Comparison of ENCODE assay signal across 10 cellular contexts in the genomic region with DNA sequence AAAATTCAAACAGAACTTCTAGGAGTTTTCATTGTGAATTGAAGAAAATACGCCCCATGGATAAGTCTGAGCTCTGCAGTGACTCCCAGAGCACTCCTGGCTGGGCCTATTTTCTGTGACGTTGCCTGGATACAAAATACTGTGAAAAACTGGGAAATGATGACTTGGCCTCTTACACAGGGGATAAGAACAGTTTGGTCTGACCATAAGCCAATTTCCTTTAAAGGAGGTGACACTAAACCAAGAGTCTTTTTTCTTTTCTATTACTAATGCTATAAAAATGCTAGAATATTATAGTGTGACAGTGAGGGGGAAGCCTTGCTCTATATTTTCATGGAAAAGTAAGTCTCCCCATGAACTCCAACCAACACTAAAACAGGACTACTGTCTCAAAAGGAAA. TPM values are rescaled to one million over a fixed set of nuclear protein-coding genes. Genes with fewer than 3 reads are reported as not detected.
DNase-seq lines count a peak whose midpoint lies in the region; ATAC-seq, FAIRE-seq and TF ChIP-seq lines count a peak whose summit lies in the region.
"Had no signal": no experiment of that assay in that cellular context is flagged by ENCODE, and none has a peak within 500 bp of the region (broad histone marks: within the 10 kb centered on the region; RNA-seq: fewer than 3 reads in every experiment).

No MANE protein-coding gene starts in this region.

- TF ChIP-seq CTCF in fibroblast of villous mesenchyme (IDR thresholded peaks at IDR 0.05; ENCODE audit: insufficient read depth, low read depth, low read length) (no peak), pancreas (IDR thresholded peaks at IDR 0.05) (no peak)

- H3K4me1 ChIP-seq in pancreas: peaks cover 0 to 3% (median 0%) of the 10 kb centered on the region in 3 donors

- H3K36me3 ChIP-seq in pancreas: no peaks in the 10 kb centered on the region

- H3K4me3 ChIP-seq in fibroblast of villous mesenchyme (ENCODE audit: low read depth, low read length) (peak overlapping the region; percentile 9), pancreas (no peak overlapping the region)

- H3K27me3 ChIP-seq in pancreas: no peaks in the 10 kb centered on the region

- intact Hi-C loops in pancreas (cut with DNase I): no loop called here

- in situ Hi-C loops in Caki2 (cut with HindIII; ENCODE audit: low pct_unique_long_range_greater_than_20kb, low sequenced_read_pairs): no loop called here

- DNase-seq in Caki2 (ENCODE audit: low read depth) (peak; percentile 77), fibroblast of villous mesenchyme (ENCODE audit: low read depth) (peak; percentile 93), pancreas (no peak), SIG-M5 treated with dmso at 0.1 percent for 504 hours (lab: John Stamatoyannopoulos, UW; ENCODE audit: unreplicated experiment) (no peak), NCI-H2029 (lab: John Stamatoyannopoulos, UW) (no peak), OCI-M2 (lab: John Stamatoyannopoulos, UW; ENCODE audit: unreplicated experiment) (no peak)
- DNase-seq: naive B cell, SHP77 had no signal

- 67 to 69% methylated on average over 2 of the region's 2 CpGs for WGBS in pancreas, 2 donors

- H3K27ac ChIP-seq in pancreas: peak overlapping the region; percentile 67 to 91 (median 82)

- H3K9me3 ChIP-seq in pancreas: no peaks in the 10 kb centered on the region

- FAIRE-seq in pancreas (lab: Jason Lieb, UNC): no peak

- ATAC-seq in SK-N-SH treated with all-trans-retinoic acid at 6 μM for 48 hours (peak; percentile 72), pancreas (peak in 3 of 4 donors; percentile 28 to 69 (median 49)), GM21619 (IDR thresholded peaks at IDR 0.05; ENCODE audit: unreplicated experiment) (no peak)

TF ChIP-seq in SK-N-SH treated with all-trans-retinoic acid at 6 μM for 48 hours, 23 proteins besides CTCF, POLR2A, EP300 and RAD21:
- TF ChIP-seq PPARA (CRISPR knock-in tag; IDR thresholded peaks at IDR 0.05; ENCODE audit: borderline replicate concordance): no peak
- no peak for TF ChIP-seq TOX (CRISPR knock-in tag; IDR thresholded peaks at IDR 0.05; ENCODE audit: borderline replicate concordance)
- no peak for TF ChIP-seq ISL1 (CRISPR knock-in tag; IDR thresholded peaks at IDR 0.05)
- no peak for TF ChIP-seq ZNF70 (CRISPR knock-in tag; IDR thresholded peaks at IDR 0.05)
- TF ChIP-seq CSDC2 (CRISPR knock-in tag; IDR thresholded peaks at IDR 0.05): no peak
- no peak for TF ChIP-seq POU6F1 (CRISPR knock-in tag; IDR thresholded peaks at IDR 0.05; ENCODE audit: borderline replicate concordance, low read depth)
- TF ChIP-seq, protein P1, sequence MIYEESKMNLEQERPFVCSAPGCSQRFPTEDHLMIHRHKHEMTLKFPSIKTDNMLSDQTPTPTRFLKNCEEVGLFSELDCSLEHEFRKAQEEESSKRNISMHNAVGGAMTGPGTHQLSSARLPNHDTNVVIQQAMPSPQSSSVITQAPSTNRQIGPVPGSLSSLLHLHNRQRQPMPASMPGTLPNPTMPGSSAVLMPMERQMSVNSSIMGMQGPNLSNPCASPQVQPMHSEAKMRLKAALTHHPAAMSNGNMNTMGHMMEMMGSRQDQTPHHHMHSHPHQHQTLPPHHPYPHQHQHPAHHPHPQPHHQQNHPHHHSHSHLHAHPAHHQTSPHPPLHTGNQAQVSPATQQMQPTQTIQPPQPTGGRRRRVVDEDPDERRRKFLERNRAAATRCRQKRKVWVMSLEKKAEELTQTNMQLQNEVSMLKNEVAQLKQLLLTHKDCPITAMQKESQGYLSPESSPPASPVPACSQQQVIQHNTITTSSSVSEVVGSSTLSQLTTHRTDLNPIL (CRISPR knock-in tag; IDR thresholded peaks at IDR 0.05; ENCODE audit: low read depth): no peak
- TF ChIP-seq ARNTL (CRISPR knock-in tag; IDR thresholded peaks at IDR 0.05; ENCODE audit: borderline replicate concordance, low read depth): no peak
- TF ChIP-seq ESRRG (CRISPR knock-in tag; IDR thresholded peaks at IDR 0.05): no peak
- TF ChIP-seq, protein P2, sequence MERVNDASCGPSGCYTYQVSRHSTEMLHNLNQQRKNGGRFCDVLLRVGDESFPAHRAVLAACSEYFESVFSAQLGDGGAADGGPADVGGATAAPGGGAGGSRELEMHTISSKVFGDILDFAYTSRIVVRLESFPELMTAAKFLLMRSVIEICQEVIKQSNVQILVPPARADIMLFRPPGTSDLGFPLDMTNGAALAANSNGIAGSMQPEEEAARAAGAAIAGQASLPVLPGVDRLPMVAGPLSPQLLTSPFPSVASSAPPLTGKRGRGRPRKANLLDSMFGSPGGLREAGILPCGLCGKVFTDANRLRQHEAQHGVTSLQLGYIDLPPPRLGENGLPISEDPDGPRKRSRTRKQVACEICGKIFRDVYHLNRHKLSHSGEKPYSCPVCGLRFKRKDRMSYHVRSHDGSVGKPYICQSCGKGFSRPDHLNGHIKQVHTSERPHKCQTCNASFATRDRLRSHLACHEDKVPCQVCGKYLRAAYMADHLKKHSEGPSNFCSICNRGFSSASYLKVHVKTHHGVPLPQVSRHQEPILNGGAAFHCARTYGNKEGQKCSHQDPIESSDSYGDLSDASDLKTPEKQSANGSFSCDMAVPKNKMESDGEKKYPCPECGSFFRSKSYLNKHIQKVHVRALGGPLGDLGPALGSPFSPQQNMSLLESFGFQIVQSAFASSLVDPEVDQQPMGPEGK (CRISPR knock-in tag; IDR thresholded peaks at IDR 0.05; ENCODE audit: borderline replicate concordance): no peak
- no peak for TF ChIP-seq ZNF565 (CRISPR knock-in tag; conservative IDR thresholded peaks at IDR 0.05; ENCODE audit: low read depth)
- no peak for TF ChIP-seq OSR1 (CRISPR knock-in tag; IDR thresholded peaks at IDR 0.05)
- TF ChIP-seq ZC3H10 (CRISPR knock-in tag; IDR thresholded peaks at IDR 0.05): no peak
- no peak for TF ChIP-seq BACH2 (CRISPR knock-in tag; IDR thresholded peaks at IDR 0.05; ENCODE audit: borderline replicate concordance)
- TF ChIP-seq TCF4 (CRISPR knock-in tag; IDR thresholded peaks at IDR 0.05; ENCODE audit: borderline replicate concordance): no peak
- no peak for TF ChIP-seq GLIS3 (CRISPR knock-in tag; IDR thresholded peaks at IDR 0.05)
- TF ChIP-seq ZFP30 (CRISPR knock-in tag; IDR thresholded peaks at IDR 0.05): no peak
- no peak for TF ChIP-seq CSRNP3 (CRISPR knock-in tag; IDR thresholded peaks at IDR 0.05)
- TF ChIP-seq RARB (CRISPR knock-in tag; IDR thresholded peaks at IDR 0.05): no peak
- TF ChIP-seq SNAI2 (CRISPR knock-in tag; IDR thresholded peaks at IDR 0.05): no peak

RNA-seq across cellular contexts. Expression of gene MYOF, which starts 45.6 kb away (rescaled TPM):
- 67.0 and 83.1 TPM in 2 replicates for total RNA-seq in Caki2 (2014; rRNA removed; shearing (Covaris generic); ENCODE audit: low replicate concordance)
- total RNA-seq in fibroblast of villous mesenchyme: 263 and 323 TPM in 2 replicates
- total RNA-seq in pancreas: 10 to 100 TPM in 5 of 6 donors, 1 to 10 TPM in 1; 6.7 to 38.2 (median 14.2) TPM
- 1 to 10 TPM; 4.7 to 5.6 TPM for polyA plus RNA-seq in pancreas

RNA-seq across cellular contexts. Expression of gene CEP55, which starts 59.8 kb away (rescaled TPM):
- 44.4 and 58.9 TPM in 2 replicates for total RNA-seq in Caki2 (2014; rRNA removed; shearing (Covaris generic); ENCODE audit: low replicate concordance)
- total RNA-seq in fibroblast of villous mesenchyme (20.0 and 35.0 TPM in 2 replicates), pancreas (under 1 TPM in 5 of 6 donors, not detected in 1; 0.14 to 0.94 (median 0.25) TPM)
- polyA plus RNA-seq in pancreas: under 1 TPM; 0.07 to 0.30 TPM

Comparison
In these comparisons a context has a peak if more than half of its experiments do, and no peak if none do; other contexts are left out.
1. DNase-seq: peak in Caki2 (single experiment) and fibroblast of villous mesenchyme (single experiment); none in pancreas (0 of 6), SIG-M5 treated with dmso at 0.1 percent for 504 hours (single experiment), NCI-H2029 (single experiment) and OCI-M2 (single experiment).
2. RNA of gene CEP55, which starts 59.8 kb away (total RNA-seq): 44.4 to 58.9 TPM in Caki2 and 20.0 to 35.0 TPM in fibroblast of villous mesenchyme; 0.14 to 0.94 TPM in pancreas; every median in the first group is over 10 times any median in the second.